In the genomic region with DNA sequence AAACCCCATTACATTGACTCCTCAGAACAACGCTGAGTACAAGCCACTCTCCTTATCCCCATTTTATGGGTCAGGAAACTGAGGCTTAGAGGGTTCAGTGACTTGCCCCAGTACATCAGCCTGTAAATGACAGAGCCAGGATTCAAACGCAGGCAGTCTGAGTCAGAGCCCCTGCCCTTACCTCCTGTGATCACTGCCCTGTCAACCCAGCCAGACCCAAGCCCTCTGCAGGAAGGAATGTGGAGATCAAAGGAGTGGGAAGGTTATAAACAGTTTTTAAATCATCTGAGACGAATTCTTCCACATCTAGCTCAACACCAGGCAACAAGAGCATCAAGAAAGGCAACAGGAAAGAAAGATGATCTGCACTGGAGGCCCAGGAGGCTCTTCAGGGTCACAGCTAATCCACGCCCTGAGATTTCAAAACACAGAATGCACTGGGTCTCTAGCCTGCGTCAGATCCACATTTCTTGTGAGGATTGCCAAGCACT, we compare ENCODE assay signal across 10 cellular contexts.
A peak's percentile ranks its signal among the peaks of the same experiment; 100 is the strongest.
DNase-seq lines count a peak whose midpoint lies in the region; ATAC-seq and TF ChIP-seq lines count a peak whose summit lies in the region.
"Had no signal": no experiment of that assay in that cellular context is flagged by ENCODE, and none has a peak within 500 bp of the region (broad histone marks: within the 10 kb centered on the region; RNA-seq: fewer than 3 reads in every experiment).

No MANE protein-coding gene starts in this region.

- peaks cover 26% of the 10 kb centered on the region for H3K4me1 ChIP-seq in HUES6 (ENCODE audit: control insufficient read depth, insufficient read depth, low read length)
- H3K4me1 ChIP-seq: pancreas had no signal

- DNase-seq in AG04449 (ENCODE audit: low read depth, low spot score), result peak; percentile 34
- DNase-seq in cardiac fibroblast (ENCODE audit: low read depth in 2 of 2), result peak; percentile 43 to 63
- peak; percentile 77 for DNase-seq in kidney tubule cell (ENCODE audit: low spot score)
- DNase-seq in NCI-H2029 treated with DMSO at 0.1 percent for 48 hours (lab: John Stamatoyannopoulos, UW), result no peak
- DNase-seq in SIG-M5 treated with dmso at 0.1 percent for 504 hours (lab: John Stamatoyannopoulos, UW; ENCODE audit: unreplicated experiment), result no peak
- DNase-seq: CD4-positive, CD25-positive, alpha-beta regulatory T cell; pancreas had no signal

- H3K4me3 ChIP-seq in AG04449 (ENCODE audit: low read depth, low read length) (no peak overlapping the region), HUES6 (ENCODE audit: low read depth, low read length) (no peak overlapping the region), cardiac fibroblast (replicated peaks in 1 of 2; ENCODE audit: low read depth in 2 of 2, low read length in 2 of 2) (no peak overlapping the region)
- H3K4me3 ChIP-seq: pancreas had no signal

- no peaks in the 10 kb centered on the region for H3K36me3 ChIP-seq in HUES6 (ENCODE audit: control insufficient read depth, insufficient read depth, low read length)
- H3K36me3 ChIP-seq: pancreas had no signal

- TF ChIP-seq CTCF in AG04449 (IDR thresholded peaks at IDR 0.05; ENCODE audit: insufficient read depth, low read length, missing control alignments) (peak; percentile 51), cardiac fibroblast (IDR thresholded peaks at IDR 0.05; ENCODE audit: low read depth, low read length) (peak; percentile 35)

- CTCF ChIA-PET in AG04449 (lab: Yijun Ruan, JAX), result interaction anchor here (0.9 to 15.1 kb wide), 14 partner anchors 15 to 169 kb away, joined by 3 to 219 read pairs (median 4); no protein-coding TSS in a partner anchor

- peak overlapping the region; percentile 10 for H3K9ac ChIP-seq in HUES6 (ENCODE audit: low read length)

- POLR2A ChIA-PET in AG04449 (lab: Yijun Ruan, JAX), result no interaction called here

- no peak overlapping the region for H3K27ac ChIP-seq in HUES6 (ENCODE audit: low read depth, low read length)
- H3K27ac ChIP-seq: pancreas had no signal

- H3K27me3 ChIP-seq in HUES6 (ENCODE audit: control insufficient read depth, insufficient read depth, low read length), result no peaks in the 10 kb centered on the region; the same call in none of the 2 replicates
- H3K27me3 ChIP-seq: pancreas had no signal

- ATAC-seq in GM18873 (IDR thresholded peaks at IDR 0.05; ENCODE audit: low FRiP score, unreplicated experiment), result no peak
- no peak for ATAC-seq in GM19035 (IDR thresholded peaks at IDR 0.05; ENCODE audit: unreplicated experiment)

- H3K9me3 ChIP-seq in HUES6 (ENCODE audit: control insufficient read depth, insufficient read depth, low read depth, low read length), result no peaks in the 10 kb centered on the region
- H3K9me3 ChIP-seq: pancreas had no signal

Comparison
In these comparisons a context has a peak if more than half of its experiments do, and no peak if none do; other contexts are left out.
1. DNase-seq: peak in AG04449 (single experiment), cardiac fibroblast (2 of 2) and kidney tubule cell (single experiment); none in NCI-H2029 treated with DMSO at 0.1 percent for 48 hours (single experiment) and SIG-M5 treated with dmso at 0.1 percent for 504 hours (single experiment).